In the genomic region with DNA sequence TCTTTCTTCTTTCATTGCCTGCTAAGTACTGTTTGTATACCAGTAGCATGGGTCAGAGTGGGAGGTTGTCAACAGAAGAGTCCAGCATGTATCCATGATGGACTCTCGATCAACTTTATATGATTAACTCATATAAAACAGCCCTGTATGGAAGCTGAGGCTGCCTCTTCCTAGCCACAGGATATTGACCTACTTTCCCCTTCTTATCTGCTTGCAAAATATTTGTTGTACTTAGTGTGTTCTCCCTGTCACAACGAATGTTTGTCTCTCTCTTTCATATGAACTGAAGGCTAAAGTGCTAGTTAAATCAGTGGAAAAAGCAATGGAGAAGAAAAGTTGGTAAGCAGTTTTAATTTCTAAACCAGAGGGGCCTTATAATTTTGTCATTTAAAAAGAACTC, we compare ENCODE assay signal across 1 cellular context.
TF ChIP-seq lines count a peak whose summit lies in the region.

No MANE protein-coding gene starts in this region.

TF ChIP-seq in liver, 16 proteins besides CTCF, POLR2A, EP300 and RAD21 (continued from another document):
- TF ChIP-seq, protein P1, sequence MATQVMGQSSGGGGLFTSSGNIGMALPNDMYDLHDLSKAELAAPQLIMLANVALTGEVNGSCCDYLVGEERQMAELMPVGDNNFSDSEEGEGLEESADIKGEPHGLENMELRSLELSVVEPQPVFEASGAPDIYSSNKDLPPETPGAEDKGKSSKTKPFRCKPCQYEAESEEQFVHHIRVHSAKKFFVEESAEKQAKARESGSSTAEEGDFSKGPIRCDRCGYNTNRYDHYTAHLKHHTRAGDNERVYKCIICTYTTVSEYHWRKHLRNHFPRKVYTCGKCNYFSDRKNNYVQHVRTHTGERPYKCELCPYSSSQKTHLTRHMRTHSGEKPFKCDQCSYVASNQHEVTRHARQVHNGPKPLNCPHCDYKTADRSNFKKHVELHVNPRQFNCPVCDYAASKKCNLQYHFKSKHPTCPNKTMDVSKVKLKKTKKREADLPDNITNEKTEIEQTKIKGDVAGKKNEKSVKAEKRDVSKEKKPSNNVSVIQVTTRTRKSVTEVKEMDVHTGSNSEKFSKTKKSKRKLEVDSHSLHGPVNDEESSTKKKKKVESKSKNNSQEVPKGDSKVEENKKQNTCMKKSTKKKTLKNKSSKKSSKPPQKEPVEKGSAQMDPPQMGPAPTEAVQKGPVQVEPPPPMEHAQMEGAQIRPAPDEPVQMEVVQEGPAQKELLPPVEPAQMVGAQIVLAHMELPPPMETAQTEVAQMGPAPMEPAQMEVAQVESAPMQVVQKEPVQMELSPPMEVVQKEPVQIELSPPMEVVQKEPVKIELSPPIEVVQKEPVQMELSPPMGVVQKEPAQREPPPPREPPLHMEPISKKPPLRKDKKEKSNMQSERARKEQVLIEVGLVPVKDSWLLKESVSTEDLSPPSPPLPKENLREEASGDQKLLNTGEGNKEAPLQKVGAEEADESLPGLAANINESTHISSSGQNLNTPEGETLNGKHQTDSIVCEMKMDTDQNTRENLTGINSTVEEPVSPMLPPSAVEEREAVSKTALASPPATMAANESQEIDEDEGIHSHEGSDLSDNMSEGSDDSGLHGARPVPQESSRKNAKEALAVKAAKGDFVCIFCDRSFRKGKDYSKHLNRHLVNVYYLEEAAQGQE (IDR thresholded peaks at IDR 0.05) = peak; percentile 79
- TF ChIP-seq JUND (IDR thresholded peaks at IDR 0.05) = peak in 1 of 2 donors; percentile 88
- TF ChIP-seq HNF4A (conservative IDR thresholded peaks at IDR 0.05) = peak; percentile 63 to 85
